19 cellular contexts compared by ENCODE assay signal in genomic region chr17:9132291-9132690, GRCh38.
"Had no signal": no experiment of that assay in that cellular context is flagged by ENCODE, and none has a peak within 500 bp of the region (broad histone marks: within the 10 kb centered on the region; RNA-seq: fewer than 3 reads in every experiment).

No MANE protein-coding gene starts in this region.

- DNase-seq: Karpas-422, KG1, MG63, NCI-H1092, NCI-H1105 treated with DMSO at 0.1 percent for 48 hours, NCI-H1417 treated with DMSO at 0.1 percent for 48 hours, NCI-H146, NCI-H1694 treated with DMSO at 0.1 percent for 48 hours, NCI-H1930, NCI-H2081, NCI-H2107, NCI-H2227 treated with DMSO at 0.1 percent for 48 hours, NCI-H524, NCI-H69, NCI-H774, SHP77, SK-N-SH, SW 1271 had no signal

- H3K4me3 ChIP-seq: MG63 had no signal

- H3K36me3 ChIP-seq: MG63 had no signal

- H3K9me3 ChIP-seq: MG63, SK-N-SH had no signal

- H3K27ac ChIP-seq: RWPE1 had no signal
